ENCODE assay signal across 8 cellular contexts in genomic region chr1:1891349-1892078, GRCh38. TPM values are rescaled to one million over a fixed set of nuclear protein-coding genes. Genes with fewer than 3 reads are reported as not detected.
A peak's percentile ranks its signal among the peaks of the same experiment; 100 is the strongest.
DNase-seq lines count a peak whose midpoint lies in the region; ATAC-seq and TF ChIP-seq lines count a peak whose summit lies in the region.

No MANE protein-coding gene starts in this region.

- peak; percentile 56 for TF ChIP-seq POLR2A in HCT116 (IDR thresholded peaks at IDR 0.05; ENCODE audit: borderline replicate concordance, extremely low read depth, insufficient read depth, insufficient read length)

- H3K4me1 Mint-ChIP-seq in activated CD4-positive, alpha-beta T cell treated with anti-CD3 and anti-CD28 coated beads for 36 hours, result peaks cover 49% of the 10 kb centered on the region

- H4K20me1 ChIP-seq in DND-41 (ENCODE audit: insufficient read depth, low read length), result peaks cover 35% of the 10 kb centered on the region
- peaks cover 23% of the 10 kb centered on the region; the same call in 1 of the 2 replicates for H4K20me1 ChIP-seq in HCT116 (ENCODE audit: insufficient read depth)

- H3K4me2 ChIP-seq in DND-41 (ENCODE audit: insufficient read depth, low read length) (peak overlapping the region; percentile 85), HCT116 (ENCODE audit: low read length) (peak overlapping the region; percentile 84)

- WGBS in ectodermal cell, 2 experiments, result 6 to 7% methylated on average over 59 of the region's 59 CpGs

- H3K9me3 ChIP-seq in DND-41 (ENCODE audit: insufficient read depth, low read length, severe bottlenecking), result no peaks in the 10 kb centered on the region
- H3K9me3 ChIP-seq in HCT116 (ENCODE audit: control insufficient read depth in 1 of 2, insufficient read depth in 1 of 2, low read depth in 1 of 2, low read length in 2 of 2), result no peaks in the 10 kb centered on the region
- H3K9me3 ChIP-seq in ectodermal cell (ENCODE audit: control insufficient read depth, low read length), result no peaks in the 10 kb centered on the region

- H3K9ac ChIP-seq in DND-41 (ENCODE audit: low read depth, low read length) (peak overlapping the region; percentile 95), HCT116 (ENCODE audit: low read length) (peak overlapping the region; percentile 78)

- intact Hi-C loops in HCT116 (cut with micrococcal nuclease), result no loop called here
- intact Hi-C loops in activated CD4-positive, alpha-beta T cell treated with anti-CD3 and anti-CD28 coated beads for 36 hours (cut with DNase I, micrococcal nuclease), result loop anchor here (1.0 to 5.0 kb wide), 11 partner anchors 15 to 849 kb away; partner anchors contain the start of genes ATAD3B (in 1 of the 2), C1orf159 (in 1 of the 2), CDK11A (in 1 of the 2) and CDK11B (in 1 of the 2)

- peak; percentile 85 for DNase-seq in DND-41
- peak; percentile 15 for DNase-seq in HCT116 (ENCODE audit: low read depth, low spot score)
- DNase-seq in NCI-H2196 (lab: John Stamatoyannopoulos, UW; ENCODE audit: unreplicated experiment), result peak; percentile 74
- peak; percentile 78 for DNase-seq in activated CD4-positive, alpha-beta T cell treated with anti-CD3 and anti-CD28 coated beads for 36 hours
- DNase-seq in medulla oblongata (ENCODE audit: extremely low spot score), result peak; percentile 42
- peak; percentile 57 for DNase-seq in stimulated activated CD8-positive, alpha-beta memory T cell treated with anti-CD3 and anti-CD28 coated beads, Interleukin-12 subunit alpha, Interleukin-12 subunit beta, amount 100 ng/mL, for 24 hours (ENCODE audit: extremely low read depth)
- no peak for DNase-seq in cortex of kidney (lab: John Stamatoyannopoulos, UW)

- H3K4me3 ChIP-seq in DND-41 (ENCODE audit: low read depth in 1 of 2, low read length in 2 of 2) (peak overlapping the region; percentile 53 to 87; a peak in 3 of 4 replicates), HCT116 (replicated peaks in 1 of 2; ENCODE audit: low read depth in 1 of 2, low read length in 2 of 2) (peak overlapping the region; percentile 61 to 68), ectodermal cell (ENCODE audit: insufficient read depth, low read depth, low read length) (peak overlapping the region; percentile 92)

- ATAC-seq in DND-41 (ENCODE audit: insufficient read depth, low read depth) (peak; percentile 70), HCT116 (peak; percentile 68)
- ATAC-seq in activated CD4-positive, alpha-beta T cell treated with anti-CD3 and anti-CD28 coated beads for 36 hours, result peak; percentile 52

- CTCF ChIA-PET in HCT116 (lab: Charles Lee), result interaction anchor here (1.3 kb wide), 1 partner anchor 17 kb away, joined by 4 read pairs; no protein-coding TSS in a partner anchor
- CTCF ChIA-PET in activated CD4-positive, alpha-beta T cell treated with anti-CD3 and anti-CD28 coated beads for 36 hours (lab: Charles Lee), result interaction anchor here (0.6 to 0.8 kb wide), 2 partner anchors 14 to 16 kb away, joined by 3 to 6 read pairs; no protein-coding TSS in a partner anchor

- TF ChIP-seq CTCF in DND-41 (IDR thresholded peaks at IDR 0.05; ENCODE audit: borderline replicate concordance, extremely low read depth, low read length, poor library complexity, severe bottlenecking), result no peak
- TF ChIP-seq CTCF in HCT116 (IDR thresholded peaks at IDR 0.05 in 2 of 3, conservative IDR thresholded peaks at IDR 0.05 in 1 of 3; ENCODE audit: borderline replicate concordance in 1 of 3, insufficient read depth in 1 of 3, low read depth in 2 of 3, low read length in 2 of 3), result no peak

- no peaks in the 10 kb centered on the region for H3K36me3 ChIP-seq in DND-41 (ENCODE audit: insufficient read depth, low read length)
- H3K36me3 ChIP-seq in HCT116 (ENCODE audit: control insufficient read depth in 1 of 2, insufficient read depth in 2 of 2, low read length in 2 of 2), result no peaks in the 10 kb centered on the region; a peak in 1 of 4 replicates
- no peaks in the 10 kb centered on the region for H3K36me3 ChIP-seq in ectodermal cell (ENCODE audit: control insufficient read depth, insufficient read depth, low read length)

- TF ChIP-seq RAD21 in HCT116 (IDR thresholded peaks at IDR 0.05; ENCODE audit: low read depth), result no peak

- H3K36me3 Mint-ChIP-seq in activated CD4-positive, alpha-beta T cell treated with anti-CD3 and anti-CD28 coated beads for 36 hours (ENCODE audit: low read depth), result peaks cover 22% of the 10 kb centered on the region

- no peaks in the 10 kb centered on the region for H3K9me2 ChIP-seq in HCT116 (ENCODE audit: insufficient read depth)

- peak overlapping the region; percentile 88 for H3K4me3 Mint-ChIP-seq in activated CD4-positive, alpha-beta T cell treated with anti-CD3 and anti-CD28 coated beads for 36 hours

- H3K4me1 ChIP-seq in DND-41 (ENCODE audit: insufficient read depth, low read length), result peaks cover 38% of the 10 kb centered on the region
- H3K4me1 ChIP-seq in HCT116 (ENCODE audit: control insufficient read depth in 1 of 2, insufficient read depth in 2 of 2, low read length in 2 of 2), result peaks cover 35 to 56% of the 10 kb centered on the region in 2 experiments
- H3K4me1 ChIP-seq in ectodermal cell (ENCODE audit: control insufficient read depth, insufficient read depth, low read length), result peaks cover 32% of the 10 kb centered on the region

- H3K27ac Mint-ChIP-seq in activated CD4-positive, alpha-beta T cell treated with anti-CD3 and anti-CD28 coated beads for 36 hours, result peak overlapping the region; percentile 84

- H3K27ac ChIP-seq in DND-41 (ENCODE audit: low read length) (peak overlapping the region; percentile 86), HCT116 (ENCODE audit: low read depth, low read length) (peak overlapping the region; percentile 69), ectodermal cell (ENCODE audit: insufficient read depth, low read depth, low read length, poor library complexity, severe bottlenecking) (no peak overlapping the region)

- POLR2A ChIA-PET in HCT116 (lab: Charles Lee), result no interaction called here
- POLR2A ChIA-PET in activated CD4-positive, alpha-beta T cell treated with anti-CD3 and anti-CD28 coated beads for 36 hours (lab: Charles Lee), result interaction anchor here (1.2 to 1.8 kb wide), 2 partner anchors 18 to 111 kb away, joined by 3 to 4 read pairs; no protein-coding TSS in a partner anchor

- H3K27me3 ChIP-seq in DND-41 (ENCODE audit: insufficient read depth, low read length, poor library complexity) (no peaks in the 10 kb centered on the region), HCT116 (ENCODE audit: insufficient read depth, low read length) (no peaks in the 10 kb centered on the region), ectodermal cell (ENCODE audit: control insufficient read depth, insufficient read depth, low read length, poor library complexity, severe bottlenecking) (no peaks in the 10 kb centered on the region)

- BruUV-seq in HCT116 (replicated peaks; lab: Mats Ljungman, UMichigan), result no TSS peak

- peaks cover 56% of the 10 kb centered on the region for H3K79me2 ChIP-seq in DND-41 (ENCODE audit: insufficient read depth, low read length)
- H3K79me2 ChIP-seq in HCT116 (ENCODE audit: insufficient read depth, low read length), result peaks cover 37% of the 10 kb centered on the region

- H3K9me3 Mint-ChIP-seq in activated CD4-positive, alpha-beta T cell treated with anti-CD3 and anti-CD28 coated beads for 36 hours (ENCODE audit: low read depth), result no peaks in the 10 kb centered on the region

- RAD21 ChIA-PET in HCT116 (lab: Charles Lee; ENCODE audit: low non-redundant PET in 1 of 2, low total read pairs in 2 of 2, uncharacterized antibody in 2 of 2, unreplicated experiment in 2 of 2), result no interaction called here

- H2AFZ ChIP-seq in DND-41 (ENCODE audit: low read depth, low read length), result peak overlapping the region; percentile 85
- H2AFZ ChIP-seq in HCT116 (ENCODE audit: low read depth, low read length, poor library complexity, severe bottlenecking), result no peak overlapping the region

- no peaks in the 10 kb centered on the region for H3K27me3 Mint-ChIP-seq in activated CD4-positive, alpha-beta T cell treated with anti-CD3 and anti-CD28 coated beads for 36 hours

TF ChIP-seq in HCT116, 20 proteins besides CTCF, POLR2A, EP300 and RAD21 (continues in another document):
- TF ChIP-seq ZFX (IDR thresholded peaks at IDR 0.05) (peak; percentile 67; the same call in 1 of the 2 replicates), TCF7L2 (IDR thresholded peaks at IDR 0.05; ENCODE audit: borderline replicate concordance, extremely low read depth, insufficient read depth, insufficient read length) (no peak), POLR2AphosphoS5 (IDR thresholded peaks at IDR 0.05; ENCODE audit: low read depth, low read length) (peak; percentile 72)

RNA-seq across cellular contexts. Expression of gene GNB1, which starts 0.6 kb away (rescaled TPM):
- 371 TPM for total RNA-seq in HCT116 (2021; ENCODE audit: unreplicated experiment)
- 424 and 488 TPM in 2 replicates for polyA plus RNA-seq in HCT116 (2012)
- 100 to 1,000 TPM; 347 to 669 TPM for total RNA-seq in activated CD4-positive, alpha-beta T cell treated with anti-CD3 and anti-CD28 coated beads for 36 hours
- polyA plus RNA-seq in ectodermal cell (2013, experiment 1 of 4), result 334 TPM
- 336 TPM for polyA plus RNA-seq in ectodermal cell (2013, experiment 2 of 4)
- polyA plus RNA-seq in ectodermal cell (2013, experiment 3 of 4), result 259 TPM
- 276 TPM for polyA plus RNA-seq in ectodermal cell (2013, experiment 4 of 4)

RNA-seq across cellular contexts. Expression of gene CALML6, which starts 23.5 kb away (rescaled TPM):
- total RNA-seq in HCT116 (2021; ENCODE audit: unreplicated experiment), result 2.3 TPM
- 0.62 and 1.7 TPM in 2 replicates for polyA plus RNA-seq in HCT116 (2012)
- total RNA-seq in activated CD4-positive, alpha-beta T cell treated with anti-CD3 and anti-CD28 coated beads for 36 hours, result under 1 TPM; 0.21 to 0.81 TPM
- polyA plus RNA-seq in ectodermal cell (2013, experiment 1 of 4), result 0.41 TPM
- 0.43 TPM for polyA plus RNA-seq in ectodermal cell (2013, experiment 2 of 4)
- polyA plus RNA-seq in ectodermal cell (2013, experiment 3 of 4), result 0.21 TPM
- 0.32 TPM for polyA plus RNA-seq in ectodermal cell (2013, experiment 4 of 4)

RNA-seq across cellular contexts. Expression of gene TMEM52, which starts 27.6 kb away (rescaled TPM):
- total RNA-seq in HCT116 (2021; ENCODE audit: unreplicated experiment), result 27.5 TPM
- 27.5 and 29.4 TPM in 2 replicates for polyA plus RNA-seq in HCT116 (2012)
- 1 to 10 TPM in 1 of 2 experiments, under 1 TPM in 1; 0.88 to 1.1 TPM for total RNA-seq in activated CD4-positive, alpha-beta T cell treated with anti-CD3 and anti-CD28 coated beads for 36 hours
- polyA plus RNA-seq in ectodermal cell (2013, experiment 1 of 4), result 4.6 TPM
- 4.4 TPM for polyA plus RNA-seq in ectodermal cell (2013, experiment 2 of 4)
- polyA plus RNA-seq in ectodermal cell (2013, experiment 3 of 4), result 5.9 TPM
- polyA plus RNA-seq in ectodermal cell (2013, experiment 4 of 4), result 6.6 TPM

Comparison
In these comparisons a context has a peak if more than half of its experiments do, and no peak if none do; other contexts are left out.
1. RNA of gene TMEM52, which starts 27.6 kb away (total RNA-seq): 27.5 TPM in HCT116 (single experiment); 0.88 to 1.1 TPM in activated CD4-positive, alpha-beta T cell treated with anti-CD3 and anti-CD28 coated beads for 36 hours; every median in the first group is over 10 times any median in the second.
2. Peak in every context shown above with its lines, with median percentiles within 50 percentile points of each other: ATAC-seq and H3K4me3 ChIP-seq.